Comparison of ENCODE assay signal across 21 cellular contexts in genomic region chr16:28010671-28011070, GRCh38. TPM values are rescaled to one million over a fixed set of nuclear protein-coding genes. Genes with fewer than 3 reads are reported as not detected.
DNase-seq lines count a peak whose midpoint lies in the region; ATAC-seq, FAIRE-seq and TF ChIP-seq lines count a peak whose summit lies in the region.
"Had no signal": no experiment of that assay in that cellular context is flagged by ENCODE, and none has a peak within 500 bp of the region (broad histone marks: within the 10 kb centered on the region; RNA-seq: fewer than 3 reads in every experiment).

No MANE protein-coding gene starts in this region.

- no peak for FAIRE-seq in kidney (lab: Jason Lieb, UNC)
- FAIRE-seq: astrocyte had no signal

- H3K79me2 ChIP-seq in hepatocyte, result no peaks in the 10 kb centered on the region

- H3K9me2 ChIP-seq in hepatocyte (replicated peaks; ENCODE audit: insufficient read depth), result no peaks in the 10 kb centered on the region

- no peaks in the 10 kb centered on the region for H3K36me3 Mint-ChIP-seq in nephron progenitor cell (ENCODE audit: low read depth)

- no peak overlapping the region for H3K4me3 Mint-ChIP-seq in nephron progenitor cell
- H3K4me3 Mint-ChIP-seq: HFFc6 had no signal

- H3K36me3 ChIP-seq in brain microvascular endothelial cell (replicated peaks) (no peaks in the 10 kb centered on the region), hepatocyte (replicated peaks; ENCODE audit: insufficient read depth, low read depth) (no peaks in the 10 kb centered on the region), kidney (ENCODE audit: control insufficient read depth in 1 of 2, insufficient read depth in 2 of 2, low read length in 2 of 2) (no peaks in the 10 kb centered on the region)
- H3K36me3 ChIP-seq: BE2C, heart right ventricle had no signal

- H3K4me3 ChIP-seq in brain microvascular endothelial cell (ENCODE audit: low read depth, low read length), result no peak overlapping the region
- H3K4me3 ChIP-seq in hepatocyte, result no peak overlapping the region
- no peak overlapping the region for H3K4me3 ChIP-seq in kidney (ENCODE audit: low read length in 2 of 2)
- H3K4me3 ChIP-seq: heart right ventricle had no signal

- no peak overlapping the region for H3K4me2 ChIP-seq in hepatocyte

- in situ Hi-C loops in brain microvascular endothelial cell (cut with HindIII; ENCODE audit: low pct_ligation_motif_present, low sequenced_read_pairs), result no loop called here

- H3K27me3 Mint-ChIP-seq in nephron progenitor cell (ENCODE audit: low read depth, poor library complexity), result peaks cover 21% of the 10 kb centered on the region

- intact Hi-C loops in kidney (cut with DNase I), result no loop called here

- H3K27ac ChIP-seq in brain microvascular endothelial cell (no peak overlapping the region), hepatocyte (no peak overlapping the region), kidney (ENCODE audit: low read depth in 2 of 2, low read length in 2 of 2) (no peak overlapping the region)
- H3K27ac ChIP-seq: heart right ventricle had no signal

- peak; percentile 37 for DNase-seq in AG20443 (ENCODE audit: low spot score)
- peak; percentile 59 for DNase-seq in HT1080 (ENCODE audit: low read depth)
- peak; percentile 6 for DNase-seq in brain microvascular endothelial cell
- no peak for DNase-seq in nephron progenitor cell
- no peak for DNase-seq in activated CD4-positive, alpha-beta T cell treated with anti-CD3 and anti-CD28 coated beads for 4 hours
- DNase-seq in hepatocyte (ENCODE audit: low spot score), result no peak
- DNase-seq in kidney, result no peak
- DNase-seq: activated naive CD4-positive, alpha-beta T cell; BE2C; DMS153; heart right ventricle; HFFc6; mesendoderm; NCI-H1105; right cardiac atrium; stimulated activated CD4-positive, alpha-beta T cell treated with anti-CD3 and anti-CD28 coated beads, Interleukin-1b, Interleukin-23, amount 100 ng/mL, for 48 hours had no signal

- H3K27ac Mint-ChIP-seq in nephron progenitor cell, result peak overlapping the region; percentile 95
- H3K27ac Mint-ChIP-seq: HFFc6 had no signal

- no peak for ATAC-seq in GM21737 (IDR thresholded peaks at IDR 0.05; ENCODE audit: unreplicated experiment)
- ATAC-seq: heart right ventricle, right cardiac atrium had no signal

- H3K9me3 ChIP-seq in hepatocyte (ENCODE audit: low read depth), result no peaks in the 10 kb centered on the region
- H3K9me3 ChIP-seq in kidney (ENCODE audit: control insufficient read depth in 1 of 2, low read length in 2 of 2), result no peaks in the 10 kb centered on the region
- H3K9me3 ChIP-seq: BE2C, heart right ventricle had no signal

- no peak overlapping the region for H3K9ac ChIP-seq in kidney (ENCODE audit: low read length in 2 of 2)

- H3K9me3 Mint-ChIP-seq in nephron progenitor cell, result no peaks in the 10 kb centered on the region
- H3K9me3 Mint-ChIP-seq: HFFc6 had no signal

- H3K27me3 ChIP-seq in brain microvascular endothelial cell (replicated peaks), result no peaks in the 10 kb centered on the region
- no peaks in the 10 kb centered on the region for H3K27me3 ChIP-seq in hepatocyte
- H3K27me3 ChIP-seq: BE2C had no signal

- peaks cover 35% of the 10 kb centered on the region for H3K4me1 Mint-ChIP-seq in nephron progenitor cell

- WGBS in hepatocyte (ENCODE audit: low lambda C conversion rate, missing lambda C conversion rate), result 78% methylated on average over 9 of the region's 9 CpGs

- no peak overlapping the region for H2AFZ ChIP-seq in hepatocyte

- TF ChIP-seq CTCF in brain microvascular endothelial cell (IDR thresholded peaks at IDR 0.05; ENCODE audit: low read depth, low read length, missing control alignments) (no peak), nephron progenitor cell (IDR thresholded peaks at IDR 0.05) (no peak), hepatocyte (IDR thresholded peaks at IDR 0.05; ENCODE audit: poor library complexity) (no peak), kidney (IDR thresholded peaks at IDR 0.05; ENCODE audit: borderline replicate concordance, extremely low read depth, insufficient read depth) (no peak)

- H4K20me1 ChIP-seq in hepatocyte (ENCODE audit: insufficient read depth, poor library complexity, severe bottlenecking), result no peaks in the 10 kb centered on the region

- H3K4me1 ChIP-seq in hepatocyte (ENCODE audit: insufficient read depth) (no peaks in the 10 kb centered on the region), kidney (ENCODE audit: control insufficient read depth in 1 of 2, insufficient read depth in 1 of 2, low read depth in 1 of 2, low read length in 2 of 2) (no peaks in the 10 kb centered on the region)
- H3K4me1 ChIP-seq: BE2C had no signal

RNA-seq across cellular contexts. Expression of gene GSG1L, which starts 52.8 kb away (rescaled TPM):
- total RNA-seq in HT1080 (2014; rRNA removed; shearing (Covaris generic)), result not detected in 2 replicates
- polyA plus RNA-seq in HT1080 (2015; cell fraction: cytosol; rRNA removed), result not detected in 2 replicates
- not detected in 2 replicates for polyA plus RNA-seq in HT1080 (2015; cell fraction: nucleus; rRNA removed)
- total RNA-seq in hepatocyte (not detected in 2 replicates), kidney (not detected)
- polyA plus RNA-seq in hepatocyte (not detected in 2 replicates), kidney (ENCODE audit: insufficient read depth, low read depth, low replicate concordance) (not detected)
- total RNA-seq: astrocyte; epithelial cell of proximal tubule; HFFc6; kidney epithelial cell; T-helper 1 cell treated with Interleukin-12 subunit alpha and Interleukin-12 subunit beta and Interleukin-4 antibody, amounts not matched to agents 30 ng/mL and 1 ng/mL, for 36 hours had no signal
- polyA plus RNA-seq: heart right ventricle had no signal

Comparison
In these comparisons a context has a peak if more than half of its experiments do, and no peak if none do; other contexts are left out.
1. DNase-seq: peak in AG20443 (single experiment), HT1080 (single experiment) and brain microvascular endothelial cell (single experiment); none in nephron progenitor cell (single experiment), activated CD4-positive, alpha-beta T cell treated with anti-CD3 and anti-CD28 coated beads for 4 hours (0 of 2), hepatocyte (single experiment) and kidney (single experiment).